In genomic region chr11:119365071-119365591, GRCh38 we compare ENCODE assay signal across 16 cellular contexts. TPM values are rescaled to one million over a fixed set of nuclear protein-coding genes. Genes with fewer than 3 reads are reported as not detected.
DNase-seq lines count a peak whose midpoint lies in the region; ATAC-seq and TF ChIP-seq lines count a peak whose summit lies in the region.
"Had no signal": no experiment of that assay in that cellular context is flagged by ENCODE, and none has a peak within 500 bp of the region (broad histone marks: within the 10 kb centered on the region; RNA-seq: fewer than 3 reads in every experiment).

No MANE protein-coding gene starts in this region.

- H3K4me1 ChIP-seq in Caco-2 (peaks cover 86% of the 10 kb centered on the region), Peyer's patch (peaks cover 1 to 66% (median 14%) of the 10 kb centered on the region in 4 donors), heart right ventricle (peaks cover 31 to 96% (median 64%) of the 10 kb centered on the region in 9 donors)

- H3K4me3 ChIP-seq in Caco-2 (ENCODE audit: low read depth, low read length) (no peak overlapping the region), Peyer's patch (peak overlapping the region in 1 of 4 donors; percentile 61), heart right ventricle (peak overlapping the region in 8 of 10 donors; percentile 16 to 65 (median 60))

- no TSS peak for BruUV-seq in Caco-2 (replicated peaks; lab: Mats Ljungman, UMichigan)

- TF ChIP-seq POLR2A in Peyer's patch (IDR thresholded peaks at IDR 0.05): no peak

- CTCF ChIA-PET in Caco-2 (lab: Charles Lee): interaction anchor here (1.4 to 1.5 kb wide), 2 partner anchors 26 to 159 kb away, joined by 11 to 12 read pairs; partner anchors contain the start of gene CBL

- peaks cover 7% of the 10 kb centered on the region for H3K36me3 Mint-ChIP-seq in Caco-2 (ENCODE audit: insufficient read depth, unreplicated experiment)
- no peaks in the 10 kb centered on the region for H3K36me3 Mint-ChIP-seq in osteocyte (ENCODE audit: unreplicated experiment)

- H3K36me3 ChIP-seq in Caco-2 (ENCODE audit: control insufficient read depth, insufficient read depth, low read length): no peaks in the 10 kb centered on the region
- peaks cover 0 to 2% (median 0%) of the 10 kb centered on the region in 3 donors for H3K36me3 ChIP-seq in Peyer's patch
- peaks cover 0 to 4% (median 0%) of the 10 kb centered on the region in 9 donors for H3K36me3 ChIP-seq in heart right ventricle
- H3K36me3 ChIP-seq: brain microvascular endothelial cell had no signal

- no peaks in the 10 kb centered on the region for H3K27me3 ChIP-seq in Caco-2 (replicated peaks; ENCODE audit: control insufficient read depth, insufficient read depth, low read length)
- no peaks in the 10 kb centered on the region for H3K27me3 ChIP-seq in Peyer's patch
- peaks cover 0 to 47% (median 0%) of the 10 kb centered on the region in 7 donors for H3K27me3 ChIP-seq in heart right ventricle

- ATAC-seq in heart right ventricle: peak in 4 of 8 donors; percentile 4 to 14 (median 8)
- ATAC-seq in HG02981 (IDR thresholded peaks at IDR 0.05; ENCODE audit: unreplicated experiment): no peak
- ATAC-seq in HG02610 (IDR thresholded peaks at IDR 0.05; ENCODE audit: unreplicated experiment): no peak
- no peak for ATAC-seq in HG03097 (IDR thresholded peaks at IDR 0.05; ENCODE audit: low FRiP score, unreplicated experiment)

- WGBS in heart right ventricle, 2 donors: 32 to 47% methylated on average over 6 of the region's 6 CpGs

- H3K9me3 ChIP-seq in Caco-2 (no peaks in the 10 kb centered on the region), Peyer's patch (no peaks in the 10 kb centered on the region), heart right ventricle (no peaks in the 10 kb centered on the region)

- H3K27ac ChIP-seq in Peyer's patch (peak overlapping the region in 3 of 4 donors; percentile 78 to 97 (median 96)), heart right ventricle (peak overlapping the region; percentile 78 to 98 (median 92))
- H3K27ac ChIP-seq: brain microvascular endothelial cell, KMS-11 had no signal

- H3K27me3 Mint-ChIP-seq in Caco-2 (ENCODE audit: insufficient read depth, unreplicated experiment): no peaks in the 10 kb centered on the region
- peaks cover 25% of the 10 kb centered on the region for H3K27me3 Mint-ChIP-seq in osteocyte (ENCODE audit: unreplicated experiment)

- H3K4me1 Mint-ChIP-seq in Caco-2 (ENCODE audit: low read depth, unreplicated experiment) (peaks cover 78% of the 10 kb centered on the region), osteocyte (ENCODE audit: unreplicated experiment) (peaks cover 39% of the 10 kb centered on the region)

- POLR2A ChIA-PET in Caco-2 (lab: Charles Lee): interaction anchor here (0.9 kb wide), 1 partner anchor 31 kb away, joined by 4 read pairs; the partner anchor contains the start of gene RNF26

- TF ChIP-seq CTCF in Caco-2 (IDR thresholded peaks at IDR 0.05; ENCODE audit: insufficient read depth in 1 of 2, low read depth in 1 of 2, low read length in 1 of 2, severe bottlenecking in 1 of 2, unreplicated experiment in 1 of 2) (no peak), Peyer's patch (IDR thresholded peaks at IDR 0.05) (no peak), heart right ventricle (IDR thresholded peaks at IDR 0.05) (no peak), osteocyte (IDR thresholded peaks at IDR 0.05) (no peak)

- DNase-seq in Caco-2: no peak
- no peak for DNase-seq in Peyer's patch
- no peak for DNase-seq in heart right ventricle
- DNase-seq in osteocyte (ENCODE audit: extremely low spot score, unreplicated experiment): no peak
- DNase-seq in activated CD8-positive, alpha-beta memory T cell treated with anti-CD3 and anti-CD28 coated beads, Interleukin-2, amount 50 U/mL, for 4 hours: no peak
- DNase-seq: activated CD8-positive, alpha-beta memory T cell treated with anti-CD3 and anti-CD28 coated beads for 24 hours; brain microvascular endothelial cell; COR-L47; foreskin melanocyte; NCI-H2227 treated with DMSO at 0.1 percent for 48 hours; SW 1271 had no signal

- intact Hi-C loops in Caco-2 (cut with micrococcal nuclease; ENCODE audit: unreplicated experiment): no loop called here
- intact Hi-C loops in heart right ventricle (cut with DNase I): no loop called here

- H3K4me3 Mint-ChIP-seq in Caco-2 (ENCODE audit: unreplicated experiment) (peak overlapping the region; percentile 77), osteocyte (ENCODE audit: unreplicated experiment) (peak overlapping the region; percentile 65)

- no peaks in the 10 kb centered on the region for H3K9me3 Mint-ChIP-seq in Caco-2 (ENCODE audit: unreplicated experiment)
- H3K9me3 Mint-ChIP-seq in osteocyte (ENCODE audit: unreplicated experiment): no peaks in the 10 kb centered on the region

- peak overlapping the region; percentile 67 for H3K27ac Mint-ChIP-seq in Caco-2 (ENCODE audit: unreplicated experiment)
- no peak overlapping the region for H3K27ac Mint-ChIP-seq in osteocyte (ENCODE audit: unreplicated experiment)

RNA-seq across cellular contexts. Expression of gene USP2, which starts 16.4 kb away (rescaled TPM):
- total RNA-seq in Caco-2 (2022) (13.9 and 14.4 TPM in 2 replicates), Peyer's patch (10 to 100 TPM in 3 of 4 donors, 1 to 10 TPM in 1; 2.5 to 61.8 (median 32.2) TPM), heart right ventricle (100 to 1,000 TPM in 9 of 10 donors, 10 to 100 TPM in 1; 87.0 to 183 (median 136) TPM), osteocyte (0.11 and 0.24 TPM in 2 replicates)
- polyA plus RNA-seq in heart right ventricle: 10 to 100 TPM; 42.0 to 64.9 TPM

RNA-seq across cellular contexts. Expression of gene MFRP, which starts 18.6 kb away (rescaled TPM):
- total RNA-seq in Caco-2 (2022): not detected in 2 replicates
- not detected for total RNA-seq in Peyer's patch
- total RNA-seq in heart right ventricle: not detected
- under 1 TPM in 1 of 2 donors, not detected in 1; 0.04 TPM for polyA plus RNA-seq in heart right ventricle
- total RNA-seq in osteocyte: not detected in 2 replicates
- total RNA-seq: mucosa of gallbladder had no signal

RNA-seq across cellular contexts. Expression of gene C1QTNF5, which starts 24.4 kb away (rescaled TPM):
- total RNA-seq in Caco-2 (2022) (0.56 and 1.2 TPM in 2 replicates), Peyer's patch (10 to 100 TPM; 10.3 to 26.4 (median 11.8) TPM), heart right ventricle (10 to 100 TPM; 11.4 to 25.1 (median 19.9) TPM), osteocyte (8.4 and 9.3 TPM in 2 replicates)
- 10 to 100 TPM; 32.8 to 35.7 TPM for polyA plus RNA-seq in heart right ventricle

RNA-seq across cellular contexts. Expression of gene RNF26, which starts 30.8 kb away (rescaled TPM):
- total RNA-seq in Caco-2 (2022) (85.8 and 92.7 TPM in 2 replicates), Peyer's patch (10 to 100 TPM; 15.5 to 23.4 (median 16.5) TPM), heart right ventricle (10 to 100 TPM; 11.1 to 17.6 (median 13.4) TPM), osteocyte (28.9 and 30.2 TPM in 2 replicates)
- 10 to 100 TPM in 1 of 2 donors, 1 to 10 TPM in 1; 6.4 to 13.2 TPM for polyA plus RNA-seq in heart right ventricle

RNA-seq across cellular contexts. Expression of gene MCAM, which starts 48.2 kb away (rescaled TPM):
- 8.3 and 9.8 TPM in 2 replicates for total RNA-seq in Caco-2 (2022)
- 100 to 1,000 TPM in 1 of 4 donors, 10 to 100 TPM in 3; 27.5 to 112 (median 66.2) TPM for total RNA-seq in Peyer's patch
- total RNA-seq in heart right ventricle: 100 to 1,000 TPM in 4 of 10 donors, 10 to 100 TPM in 6; 37.8 to 136 (median 96.9) TPM
- polyA plus RNA-seq in heart right ventricle: 10 to 100 TPM; 35.8 to 97.5 TPM
- total RNA-seq in osteocyte: 74.8 and 74.9 TPM in 2 replicates
